Comparison of ENCODE assay signal across 9 cellular contexts in genomic region chr22:28792491-28793383, GRCh38. TPM values are rescaled to one million over a fixed set of nuclear protein-coding genes. Genes with fewer than 3 reads are reported as not detected.
DNase-seq lines count a peak whose midpoint lies in the region; ATAC-seq and TF ChIP-seq lines count a peak whose summit lies in the region.
"Had no signal": no experiment of that assay in that cellular context is flagged by ENCODE, and none has a peak within 500 bp of the region (broad histone marks: within the 10 kb centered on the region; RNA-seq: fewer than 3 reads in every experiment).

No MANE protein-coding gene starts in this region.

- no peak for DNase-seq in activated naive CD8-positive, alpha-beta T cell treated with anti-CD3 and anti-CD28 coated beads for 36 hours
- DNase-seq in NCI-H1105 (lab: John Stamatoyannopoulos, UW) (no peak), EL (no peak), NCI-H774 (lab: John Stamatoyannopoulos, UW) (no peak)
- no peak for DNase-seq in stimulated activated naive CD4-positive, alpha-beta T cell treated with Interleukin-2 at 50 U/mL for 16 hours (lab: John Stamatoyannopoulos, UW)
- DNase-seq: NK-92 treated with Interleukin-12 subunit alpha and Interleukin-12 subunit beta, amount 100 ng/mL, for 24 hours had no signal

- no peaks in the 10 kb centered on the region for H3K27me3 Mint-ChIP-seq in activated naive CD8-positive, alpha-beta T cell treated with anti-CD3 and anti-CD28 coated beads for 36 hours

- H3K4me1 Mint-ChIP-seq in activated naive CD8-positive, alpha-beta T cell treated with anti-CD3 and anti-CD28 coated beads for 36 hours, result peaks cover 57% of the 10 kb centered on the region

- peak overlapping the region; percentile 17 for H3K27ac Mint-ChIP-seq in activated naive CD8-positive, alpha-beta T cell treated with anti-CD3 and anti-CD28 coated beads for 36 hours

- no peaks in the 10 kb centered on the region for H3K9me3 Mint-ChIP-seq in activated naive CD8-positive, alpha-beta T cell treated with anti-CD3 and anti-CD28 coated beads for 36 hours

- H3K36me3 Mint-ChIP-seq in activated naive CD8-positive, alpha-beta T cell treated with anti-CD3 and anti-CD28 coated beads for 36 hours, result peaks cover 41% of the 10 kb centered on the region

- H3K4me3 Mint-ChIP-seq in activated naive CD8-positive, alpha-beta T cell treated with anti-CD3 and anti-CD28 coated beads for 36 hours, result no peak overlapping the region

- ATAC-seq in HG03139 (IDR thresholded peaks at IDR 0.05; ENCODE audit: unreplicated experiment), result peak; percentile 2

- no peak for TF ChIP-seq CTCF in C4-2B (conservative IDR thresholded peaks at IDR 0.05)

- peak overlapping the region; percentile 3; the same call in 1 of the 2 replicates for H3K27ac ChIP-seq in C4-2B

- peak; percentile 47 for TF ChIP-seq POLR2A in GM19193 (IDR thresholded peaks at IDR 0.05; ENCODE audit: extremely low read depth, insufficient read depth, insufficient read length)

RNA-seq across cellular contexts. Expression of gene XBP1, which starts 7.6 kb away (rescaled TPM):
- total RNA-seq in activated naive CD8-positive, alpha-beta T cell treated with anti-CD3 and anti-CD28 coated beads for 36 hours, result 100 to 1,000 TPM; 111 TPM

RNA-seq across cellular contexts. Expression of gene CCDC117, which starts 20.2 kb away (rescaled TPM):
- 10 to 100 TPM; 27.6 to 29.2 TPM for total RNA-seq in activated naive CD8-positive, alpha-beta T cell treated with anti-CD3 and anti-CD28 coated beads for 36 hours

RNA-seq across cellular contexts. Expression of gene HSCB, which starts 50.9 kb away (rescaled TPM):
- 10 to 100 TPM; 16.7 to 17.0 TPM for total RNA-seq in activated naive CD8-positive, alpha-beta T cell treated with anti-CD3 and anti-CD28 coated beads for 36 hours

RNA-seq across cellular contexts. Expression of gene CHEK2, which starts 51.1 kb away (rescaled TPM):
- total RNA-seq in activated naive CD8-positive, alpha-beta T cell treated with anti-CD3 and anti-CD28 coated beads for 36 hours, result 10 to 100 TPM; 11.2 to 11.8 TPM
